ENCODE assay signal across 19 cellular contexts in the genomic region with DNA sequence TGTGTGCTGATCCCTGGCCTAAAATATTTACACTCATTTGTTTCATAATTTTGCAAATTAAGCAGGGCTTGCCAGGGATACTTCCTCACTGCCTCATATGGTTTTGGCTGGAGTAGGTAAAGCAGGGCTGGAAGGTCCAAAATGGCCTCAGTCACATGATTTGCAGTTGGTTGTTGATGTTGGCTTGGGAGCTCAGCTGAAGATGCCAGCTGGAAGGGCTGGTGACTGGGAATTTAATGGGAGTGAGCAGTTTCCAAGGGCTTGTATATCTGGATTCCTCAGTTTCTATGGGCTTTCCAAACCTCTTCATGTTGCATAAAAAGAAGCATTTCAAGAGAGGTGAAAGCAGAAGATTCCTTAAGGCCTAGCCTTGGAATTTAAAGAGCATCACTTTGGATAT.
"Had no signal": no experiment of that assay in that cellular context is flagged by ENCODE, and none has a peak within 500 bp of the region (broad histone marks: within the 10 kb centered on the region; RNA-seq: fewer than 3 reads in every experiment).

No MANE protein-coding gene starts in this region.

- H3K4me1 ChIP-seq: colonic mucosa, prostate gland, right atrium auricular region had no signal

- H3K4me3 ChIP-seq: colonic mucosa, prostate gland, right atrium auricular region, skin epidermis had no signal

- H3K27ac ChIP-seq: brain microvascular endothelial cell, colonic mucosa, epithelial cell of prostate, prostate gland, right atrium auricular region, skin epidermis had no signal

- H3K9me3 ChIP-seq: colonic mucosa, prostate gland, right atrium auricular region had no signal

- DNase-seq: activated B cell treated with CpG ODN at 0.5 μM for 24 hours; activated CD4-positive, alpha-beta memory T cell treated with anti-CD3 and anti-CD28 coated beads, Interleukin-2, amount 10 ng/mL, durations not matched to agents 7 days and 5 days; activated CD4-positive, alpha-beta T cell treated with anti-CD3 and anti-CD28 coated beads for 4 hours; activated CD8-positive, alpha-beta memory T cell treated with anti-CD3 and anti-CD28 coated beads, Interleukin-2, amount 10 ng/mL, durations not matched to agents 7 days and 5 days; activated naive CD8-positive, alpha-beta T cell treated with anti-CD3 and anti-CD28 coated beads for 36 hours; amniotic stem cell; brain microvascular endothelial cell; colonic mucosa; endodermal cell; foreskin melanocyte; hypothalamus; islet precursor cell; nephron progenitor cell; stimulated activated naive CD8-positive, alpha-beta T cell treated with anti-CD3 and anti-CD28 coated beads, Interleukin-15, Interleukin-2, amounts not matched to agents 100 U/mL and 50 U/mL, for 24 hours; T-helper 9 cell had no signal

- H3K27me3 ChIP-seq: brain microvascular endothelial cell, colonic mucosa, right atrium auricular region had no signal

- H3K36me3 ChIP-seq: brain microvascular endothelial cell, colonic mucosa, prostate gland, right atrium auricular region had no signal

- ATAC-seq: activated CD8-positive, alpha-beta memory T cell treated with anti-CD3 and anti-CD28 coated beads, Interleukin-2, amount 10 ng/mL, durations not matched to agents 7 days and 5 days; stimulated activated naive CD8-positive, alpha-beta T cell treated with anti-CD3 and anti-CD28 coated beads, Interleukin-15, Interleukin-2, amounts not matched to agents 100 U/mL and 50 U/mL, for 24 hours had no signal
